Comparison of ENCODE assay signal across 12 cellular contexts in the genomic region with DNA sequence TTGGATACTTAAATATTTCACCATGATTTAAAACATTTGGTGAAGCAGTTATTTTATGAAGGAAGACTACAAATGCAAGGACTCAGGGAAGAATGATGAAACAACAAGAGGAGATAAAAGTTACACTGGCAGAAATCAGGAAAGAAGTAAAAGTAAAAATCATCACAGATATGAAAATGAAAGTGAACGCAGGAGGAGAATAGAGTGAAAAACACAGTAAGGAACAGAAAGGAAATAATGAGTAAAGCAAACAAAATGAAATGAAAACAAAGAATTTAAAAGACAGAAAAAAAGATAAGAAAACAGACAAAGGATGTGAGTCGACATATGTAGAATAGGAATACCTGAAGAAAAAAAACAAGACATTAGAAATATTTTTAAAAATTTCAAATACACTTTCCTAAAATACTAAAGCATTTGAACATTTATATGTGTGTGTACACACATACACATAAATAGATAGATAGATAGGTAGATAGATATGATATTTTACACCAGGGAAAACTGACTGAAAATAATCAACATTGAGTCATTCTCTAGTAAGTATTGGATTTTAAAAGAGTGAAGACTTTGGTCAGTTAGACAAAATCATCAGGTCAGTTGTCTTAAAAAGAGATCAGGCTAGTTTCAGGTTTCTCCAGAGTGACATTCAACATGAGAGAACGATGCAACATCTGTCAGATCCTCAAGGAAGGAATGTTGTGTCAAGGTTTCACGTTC. TPM values are rescaled to one million over a fixed set of nuclear protein-coding genes. Genes with fewer than 3 reads are reported as not detected.
DNase-seq lines count a peak whose midpoint lies in the region; ATAC-seq and TF ChIP-seq lines count a peak whose summit lies in the region.
"Had no signal": no experiment of that assay in that cellular context is flagged by ENCODE, and none has a peak within 500 bp of the region (broad histone marks: within the 10 kb centered on the region; RNA-seq: fewer than 3 reads in every experiment).

No MANE protein-coding gene starts in this region.

- H3K36me3 ChIP-seq in osteoblast (ENCODE audit: insufficient read depth, low read length) (peaks cover 7% of the 10 kb centered on the region), vagina (no peaks in the 10 kb centered on the region)
- H3K36me3 ChIP-seq: SJSA1 had no signal

- peak overlapping the region; percentile 45 for H3K4me3 Mint-ChIP-seq in activated T-cell treated with anti-CD3 and anti-CD28 coated beads, Interleukin-2, amount 50 U/mL, for 24 hours
- H3K4me3 Mint-ChIP-seq in activated T-helper 1 cell treated with anti-CD3 and anti-CD28 coated beads, Interleukin-12 subunit alpha, Interleukin-12 subunit beta, Interleukin-2, Interleukin-4 antibody, amounts not matched to agents 30 ng/mL and 10 ng/mL and 1 ng/mL, durations not matched to agents 14 hours and 24 hours and 36 hours, result peak overlapping the region; percentile 17
- no peak overlapping the region for H3K4me3 Mint-ChIP-seq in nephron progenitor cell
- H3K4me3 Mint-ChIP-seq: stimulated activated naive B cell treated with anti-CD40 and anti-IgM and Interleukin-4, amounts not matched to agents 10 μg/mL and 1 μg/mL and 100 μg/mL, for 72 hours had no signal

- H3K27ac Mint-ChIP-seq in activated T-cell treated with anti-CD3 and anti-CD28 coated beads, Interleukin-2, amount 50 U/mL, for 24 hours, result peak overlapping the region; percentile 79
- peak overlapping the region; percentile 58 for H3K27ac Mint-ChIP-seq in activated T-helper 1 cell treated with anti-CD3 and anti-CD28 coated beads, Interleukin-12 subunit alpha, Interleukin-12 subunit beta, Interleukin-2, Interleukin-4 antibody, amounts not matched to agents 30 ng/mL and 10 ng/mL and 1 ng/mL, durations not matched to agents 14 hours and 24 hours and 36 hours
- H3K27ac Mint-ChIP-seq in nephron progenitor cell, result no peak overlapping the region
- H3K27ac Mint-ChIP-seq: stimulated activated naive B cell treated with anti-CD40 and anti-IgM and Interleukin-4, amounts not matched to agents 10 μg/mL and 1 μg/mL and 100 μg/mL, for 72 hours had no signal

- H3K4me3 ChIP-seq in osteoblast (ENCODE audit: insufficient read depth, low read length) (no peak overlapping the region), vagina (no peak overlapping the region)
- H3K4me3 ChIP-seq: SJSA1 had no signal

- no peaks in the 10 kb centered on the region for H3K27me3 Mint-ChIP-seq in activated T-cell treated with anti-CD3 and anti-CD28 coated beads, Interleukin-2, amount 50 U/mL, for 24 hours
- no peaks in the 10 kb centered on the region for H3K27me3 Mint-ChIP-seq in activated T-helper 1 cell treated with anti-CD3 and anti-CD28 coated beads, Interleukin-12 subunit alpha, Interleukin-12 subunit beta, Interleukin-2, Interleukin-4 antibody, amounts not matched to agents 30 ng/mL and 10 ng/mL and 1 ng/mL, durations not matched to agents 14 hours and 24 hours and 36 hours (ENCODE audit: insufficient read depth)
- no peaks in the 10 kb centered on the region for H3K27me3 Mint-ChIP-seq in nephron progenitor cell (ENCODE audit: low read depth, poor library complexity)
- H3K27me3 Mint-ChIP-seq: stimulated activated naive B cell treated with anti-CD40 and anti-IgM and Interleukin-4, amounts not matched to agents 10 μg/mL and 1 μg/mL and 100 μg/mL, for 72 hours had no signal

- H3K79me2 ChIP-seq in osteoblast (ENCODE audit: insufficient read depth, low read length), result no peaks in the 10 kb centered on the region

- DNase-seq in activated T-cell treated with anti-CD3 and anti-CD28 coated beads, Interleukin-2, amount 50 U/mL, for 24 hours, result no peak
- DNase-seq in activated T-cell treated with anti-CD3 and anti-CD28 coated beads for 4 hours (no peak), osteoblast (ENCODE audit: insufficient read length, low spot score, missing footprints) (no peak), nephron progenitor cell (no peak), vagina (ENCODE audit: extremely low spot score in 2 of 2) (no peak)
- no peak for DNase-seq in activated T-helper 1 cell treated with anti-CD3 and anti-CD28 coated beads, Interleukin-12 subunit alpha, Interleukin-12 subunit beta, Interleukin-2, Interleukin-4 antibody, amounts not matched to agents 30 ng/mL and 10 ng/mL and 1 ng/mL, durations not matched to agents 14 hours and 24 hours and 36 hours (ENCODE audit: low spot score)
- DNase-seq: GOT3; NCI-H2029; stimulated activated naive B cell treated with anti-CD40 and anti-IgM and Interleukin-4, amounts not matched to agents 10 μg/mL and 1 μg/mL and 100 μg/mL, for 72 hours had no signal

- no peaks in the 10 kb centered on the region for H4K20me1 ChIP-seq in osteoblast (ENCODE audit: insufficient read depth, low read length)

- intact Hi-C loops in activated T-helper 1 cell treated with anti-CD3 and anti-CD28 coated beads, Interleukin-12 subunit alpha, Interleukin-12 subunit beta, Interleukin-2, Interleukin-4 antibody, amounts not matched to agents 30 ng/mL and 10 ng/mL and 1 ng/mL, durations not matched to agents 14 hours and 24 hours and 36 hours (cut with micrococcal nuclease), result loop anchor here (1.0 kb wide), 2 partner anchors 12 to 43 kb away; a partner anchor contains a TSS
- intact Hi-C loops in vagina (cut with DNase I), result no loop called here

- H2AFZ ChIP-seq in osteoblast (ENCODE audit: low read length), result no peak overlapping the region

- peak overlapping the region; percentile 25 for H3K4me2 ChIP-seq in osteoblast (ENCODE audit: insufficient read depth, low read length)

- no peaks in the 10 kb centered on the region for H3K27me3 ChIP-seq in osteoblast (ENCODE audit: insufficient read depth, low read length)
- H3K27me3 ChIP-seq in vagina, result no peaks in the 10 kb centered on the region
- H3K27me3 ChIP-seq: SJSA1 had no signal

- peaks cover 10% of the 10 kb centered on the region for H3K9me3 Mint-ChIP-seq in activated T-cell treated with anti-CD3 and anti-CD28 coated beads, Interleukin-2, amount 50 U/mL, for 24 hours
- H3K9me3 Mint-ChIP-seq in activated T-helper 1 cell treated with anti-CD3 and anti-CD28 coated beads, Interleukin-12 subunit alpha, Interleukin-12 subunit beta, Interleukin-2, Interleukin-4 antibody, amounts not matched to agents 30 ng/mL and 10 ng/mL and 1 ng/mL, durations not matched to agents 14 hours and 24 hours and 36 hours, result peaks cover 13% of the 10 kb centered on the region
- H3K9me3 Mint-ChIP-seq in nephron progenitor cell, result peaks cover 15% of the 10 kb centered on the region

- H3K27ac ChIP-seq in osteoblast (ENCODE audit: low read depth, low read length), result no peak overlapping the region
- no peak overlapping the region for H3K27ac ChIP-seq in vagina
- H3K27ac ChIP-seq: SJSA1 had no signal

- H3K4me1 ChIP-seq in osteoblast (ENCODE audit: insufficient read depth, low read length), result peaks cover 6% of the 10 kb centered on the region
- no peaks in the 10 kb centered on the region for H3K4me1 ChIP-seq in vagina

- ATAC-seq in HG02623 (IDR thresholded peaks at IDR 0.05; ENCODE audit: unreplicated experiment) (peak; percentile 52), GM19324 (IDR thresholded peaks at IDR 0.05; ENCODE audit: low FRiP score, unreplicated experiment) (no peak)
- ATAC-seq: stimulated activated naive B cell treated with anti-CD40 and anti-IgM and Interleukin-4, amounts not matched to agents 10 μg/mL and 1 μg/mL and 100 μg/mL, for 72 hours had no signal

- TF ChIP-seq POLR2A in vagina (IDR thresholded peaks at IDR 0.05), result no peak

- peaks cover 17% of the 10 kb centered on the region for H3K36me3 Mint-ChIP-seq in activated T-cell treated with anti-CD3 and anti-CD28 coated beads, Interleukin-2, amount 50 U/mL, for 24 hours (ENCODE audit: low read depth)
- H3K36me3 Mint-ChIP-seq in activated T-helper 1 cell treated with anti-CD3 and anti-CD28 coated beads, Interleukin-12 subunit alpha, Interleukin-12 subunit beta, Interleukin-2, Interleukin-4 antibody, amounts not matched to agents 30 ng/mL and 10 ng/mL and 1 ng/mL, durations not matched to agents 14 hours and 24 hours and 36 hours (ENCODE audit: low read depth), result peaks cover 22% of the 10 kb centered on the region
- peaks cover 5% of the 10 kb centered on the region for H3K36me3 Mint-ChIP-seq in nephron progenitor cell (ENCODE audit: low read depth)

- TF ChIP-seq CTCF in osteoblast (IDR thresholded peaks at IDR 0.05; ENCODE audit: extremely low read depth, low read depth, low read length) (no peak), nephron progenitor cell (IDR thresholded peaks at IDR 0.05) (no peak), vagina (IDR thresholded peaks at IDR 0.05) (no peak)

- no peaks in the 10 kb centered on the region for H3K9me3 ChIP-seq in osteoblast (ENCODE audit: low read depth, low read length)
- H3K9me3 ChIP-seq in vagina, result peaks cover 4% of the 10 kb centered on the region
- H3K9me3 ChIP-seq: SJSA1 had no signal

- H3K4me1 Mint-ChIP-seq in activated T-cell treated with anti-CD3 and anti-CD28 coated beads, Interleukin-2, amount 50 U/mL, for 24 hours (ENCODE audit: low read depth), result peaks cover 23% of the 10 kb centered on the region
- peaks cover 23% of the 10 kb centered on the region for H3K4me1 Mint-ChIP-seq in activated T-helper 1 cell treated with anti-CD3 and anti-CD28 coated beads, Interleukin-12 subunit alpha, Interleukin-12 subunit beta, Interleukin-2, Interleukin-4 antibody, amounts not matched to agents 30 ng/mL and 10 ng/mL and 1 ng/mL, durations not matched to agents 14 hours and 24 hours and 36 hours (ENCODE audit: low read depth)
- H3K4me1 Mint-ChIP-seq in nephron progenitor cell, result peaks cover 6% of the 10 kb centered on the region

RNA-seq across cellular contexts. Expression of a gene that starts 12.1 kb away (rescaled TPM):
- total RNA-seq in activated T-helper 1 cell treated with anti-CD3 and anti-CD28 coated beads, Interleukin-12 subunit alpha, Interleukin-12 subunit beta, Interleukin-2, Interleukin-4 antibody, amounts not matched to agents 30 ng/mL and 10 ng/mL and 1 ng/mL, durations not matched to agents 14 hours and 24 hours and 36 hours, result 72.2 and 83.5 TPM in 2 replicates
- total RNA-seq in osteoblast (46.3 and 53.0 TPM in 2 replicates), vagina (42.0 TPM)

RNA-seq across cellular contexts. Expression of a gene that starts 43.2 kb away (rescaled TPM):
- total RNA-seq in activated T-helper 1 cell treated with anti-CD3 and anti-CD28 coated beads, Interleukin-12 subunit alpha, Interleukin-12 subunit beta, Interleukin-2, Interleukin-4 antibody, amounts not matched to agents 30 ng/mL and 10 ng/mL and 1 ng/mL, durations not matched to agents 14 hours and 24 hours and 36 hours, result 58.6 and 60.7 TPM in 2 replicates
- 42.4 and 47.4 TPM in 2 replicates for total RNA-seq in osteoblast
- total RNA-seq in vagina, result 30.7 TPM

RNA-seq across cellular contexts. Expression of a gene that starts 59.5 kb away (rescaled TPM):
- 95.9 and 97.1 TPM in 2 replicates for total RNA-seq in activated T-helper 1 cell treated with anti-CD3 and anti-CD28 coated beads, Interleukin-12 subunit alpha, Interleukin-12 subunit beta, Interleukin-2, Interleukin-4 antibody, amounts not matched to agents 30 ng/mL and 10 ng/mL and 1 ng/mL, durations not matched to agents 14 hours and 24 hours and 36 hours
- total RNA-seq in osteoblast, result 10.6 and 11.9 TPM in 2 replicates
- total RNA-seq in vagina, result 18.7 TPM
